Comparison of ENCODE assay signal across 8 cellular contexts in the genomic region with DNA sequence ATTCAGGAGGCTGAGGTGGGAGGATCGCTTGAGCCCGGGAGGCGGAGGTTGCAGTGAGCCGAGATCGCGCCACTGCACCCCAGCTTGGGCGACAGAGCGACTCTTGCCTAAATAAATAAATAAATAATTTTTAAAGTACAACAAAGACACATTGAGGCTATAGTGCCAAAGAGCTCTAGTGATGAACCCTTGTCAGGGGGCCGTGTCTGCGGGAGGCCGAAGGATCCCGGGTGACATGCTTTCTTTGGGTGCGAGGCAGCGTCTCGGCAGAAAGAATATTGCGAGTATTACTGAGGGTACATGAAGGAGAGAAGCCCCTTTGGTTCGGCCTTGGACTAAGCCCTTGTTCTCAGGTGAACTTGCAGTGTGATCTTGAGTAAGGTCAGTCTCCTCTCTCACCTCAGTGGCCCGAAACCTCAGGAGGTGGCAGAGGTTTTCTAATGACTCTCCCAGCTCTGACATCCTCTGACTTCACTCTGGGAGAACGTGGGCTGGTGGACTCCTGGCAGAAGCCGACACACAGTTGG. TPM values are rescaled to one million over a fixed set of nuclear protein-coding genes. Genes with fewer than 3 reads are reported as not detected.
DNase-seq lines count a peak whose midpoint lies in the region; ATAC-seq and TF ChIP-seq lines count a peak whose summit lies in the region.

No MANE protein-coding gene starts in this region.

- H3K4me1 ChIP-seq in iPS-18a (ENCODE audit: control insufficient read depth, low read depth, low read length), result peaks cover 4% of the 10 kb centered on the region
- H3K4me1 ChIP-seq in adrenal gland (replicated peaks in 1 of 2), result peaks cover 0 to 39% of the 10 kb centered on the region in 2 donors

- no peaks in the 10 kb centered on the region for H3K27me3 ChIP-seq in iPS-18a (ENCODE audit: control insufficient read depth, insufficient read depth, low read length)
- H3K27me3 ChIP-seq in adrenal gland, result no peaks in the 10 kb centered on the region

- H3K27me3 Mint-ChIP-seq in HFFc6 (ENCODE audit: insufficient read depth), result peaks cover 3% of the 10 kb centered on the region
- peaks cover 19% of the 10 kb centered on the region for H3K27me3 Mint-ChIP-seq in activated T-helper 2 cell treated with anti-CD3 and anti-CD28 coated beads, Interferon-gamma antibody, Interleukin-2, Interleukin-4, amounts not matched to agents 10 μg/mL and 5 μg/mL and 100 μg/mL, durations not matched to agents 14 hours and 24 hours and 36 hours (ENCODE audit: low read depth)
- H3K27me3 Mint-ChIP-seq in stimulated activated memory B cell treated with anti-CD40 and anti-IgM and Interleukin-4, amounts not matched to agents 10 μg/mL and 1 μg/mL and 100 μg/mL, for 72 hours, result no peaks in the 10 kb centered on the region

- H3K4me3 ChIP-seq in iPS-18a (ENCODE audit: low read length), result peak overlapping the region; percentile 82
- peak overlapping the region in 2 of 4 donors; percentile 73 to 87 for H3K4me3 ChIP-seq in adrenal gland

- H3K9me3 ChIP-seq in iPS-18a (ENCODE audit: control insufficient read depth, low read depth, low read length), result no peaks in the 10 kb centered on the region
- H3K9me3 ChIP-seq in adrenal gland (replicated peaks in 1 of 3), result no peaks in the 10 kb centered on the region

- H3K4me3 Mint-ChIP-seq in HFFc6, result peak overlapping the region; percentile 96
- H3K4me3 Mint-ChIP-seq in activated T-helper 2 cell treated with anti-CD3 and anti-CD28 coated beads, Interferon-gamma antibody, Interleukin-2, Interleukin-4, amounts not matched to agents 10 μg/mL and 5 μg/mL and 100 μg/mL, durations not matched to agents 14 hours and 24 hours and 36 hours (ENCODE audit: low read depth), result peak overlapping the region; percentile 77
- peak overlapping the region; percentile 91 for H3K4me3 Mint-ChIP-seq in stimulated activated memory B cell treated with anti-CD40 and anti-IgM and Interleukin-4, amounts not matched to agents 10 μg/mL and 1 μg/mL and 100 μg/mL, for 72 hours

- H3K27ac Mint-ChIP-seq in HFFc6, result peak overlapping the region; percentile 87
- H3K27ac Mint-ChIP-seq in activated T-helper 2 cell treated with anti-CD3 and anti-CD28 coated beads, Interferon-gamma antibody, Interleukin-2, Interleukin-4, amounts not matched to agents 10 μg/mL and 5 μg/mL and 100 μg/mL, durations not matched to agents 14 hours and 24 hours and 36 hours, result no peak overlapping the region
- H3K27ac Mint-ChIP-seq in stimulated activated memory B cell treated with anti-CD40 and anti-IgM and Interleukin-4, amounts not matched to agents 10 μg/mL and 1 μg/mL and 100 μg/mL, for 72 hours, result no peak overlapping the region

- H3K36me3 ChIP-seq in iPS-18a (ENCODE audit: control insufficient read depth, low read depth, low read length), result no peaks in the 10 kb centered on the region
- no peaks in the 10 kb centered on the region for H3K36me3 ChIP-seq in adrenal gland (replicated peaks in 1 of 2)

- intact Hi-C loops in activated T-helper 2 cell treated with anti-CD3 and anti-CD28 coated beads, Interferon-gamma antibody, Interleukin-2, Interleukin-4, amounts not matched to agents 10 μg/mL and 5 μg/mL and 100 μg/mL, durations not matched to agents 14 hours and 24 hours and 36 hours (cut with micrococcal nuclease), result loop anchor here (2.0 to 5.0 kb wide), 2 partner anchors 28 to 116 kb away; no protein-coding TSS in a partner anchor
- intact Hi-C loops in adrenal gland (cut with DNase I), result no loop called here

- peaks cover 74% of the 10 kb centered on the region for H3K4me1 Mint-ChIP-seq in HFFc6 (ENCODE audit: low read depth)
- peaks cover 30% of the 10 kb centered on the region for H3K4me1 Mint-ChIP-seq in activated T-helper 2 cell treated with anti-CD3 and anti-CD28 coated beads, Interferon-gamma antibody, Interleukin-2, Interleukin-4, amounts not matched to agents 10 μg/mL and 5 μg/mL and 100 μg/mL, durations not matched to agents 14 hours and 24 hours and 36 hours (ENCODE audit: low read depth)
- H3K4me1 Mint-ChIP-seq in stimulated activated memory B cell treated with anti-CD40 and anti-IgM and Interleukin-4, amounts not matched to agents 10 μg/mL and 1 μg/mL and 100 μg/mL, for 72 hours, result peaks cover 19% of the 10 kb centered on the region

- TF ChIP-seq POLR2A in adrenal gland (IDR thresholded peaks at IDR 0.05), result no peak

- no peaks in the 10 kb centered on the region for H3K9me3 Mint-ChIP-seq in HFFc6
- H3K9me3 Mint-ChIP-seq in activated T-helper 2 cell treated with anti-CD3 and anti-CD28 coated beads, Interferon-gamma antibody, Interleukin-2, Interleukin-4, amounts not matched to agents 10 μg/mL and 5 μg/mL and 100 μg/mL, durations not matched to agents 14 hours and 24 hours and 36 hours, result no peaks in the 10 kb centered on the region
- no peaks in the 10 kb centered on the region for H3K9me3 Mint-ChIP-seq in stimulated activated memory B cell treated with anti-CD40 and anti-IgM and Interleukin-4, amounts not matched to agents 10 μg/mL and 1 μg/mL and 100 μg/mL, for 72 hours

- no peak for ATAC-seq in stimulated activated memory B cell treated with anti-CD40 and anti-IgM and Interleukin-4, amounts not matched to agents 10 μg/mL and 1 μg/mL and 100 μg/mL, for 72 hours

- H3K36me3 Mint-ChIP-seq in HFFc6 (ENCODE audit: low read depth), result peaks cover 27% of the 10 kb centered on the region
- peaks cover 3% of the 10 kb centered on the region for H3K36me3 Mint-ChIP-seq in activated T-helper 2 cell treated with anti-CD3 and anti-CD28 coated beads, Interferon-gamma antibody, Interleukin-2, Interleukin-4, amounts not matched to agents 10 μg/mL and 5 μg/mL and 100 μg/mL, durations not matched to agents 14 hours and 24 hours and 36 hours (ENCODE audit: low read depth)
- no peaks in the 10 kb centered on the region for H3K36me3 Mint-ChIP-seq in stimulated activated memory B cell treated with anti-CD40 and anti-IgM and Interleukin-4, amounts not matched to agents 10 μg/mL and 1 μg/mL and 100 μg/mL, for 72 hours

- DNase-seq in HFFc6, result no peak
- no peak for DNase-seq in activated T-helper 2 cell treated with anti-CD3 and anti-CD28 coated beads, Interferon-gamma antibody, Interleukin-2, Interleukin-4, amounts not matched to agents 10 μg/mL and 5 μg/mL and 100 μg/mL, durations not matched to agents 14 hours and 24 hours and 36 hours (ENCODE audit: low spot score)
- no peak for DNase-seq in HuH-7 (ENCODE audit: low spot score)
- no peak for DNase-seq in adrenal gland
- DNase-seq in NCI-H2081 (lab: John Stamatoyannopoulos, UW), result no peak
- DNase-seq in activated gamma-delta T cell (lab: John Stamatoyannopoulos, UW), result no peak

- 59 to 73% (median 63%) methylated on average over 15 to 20 of the region's 20 CpGs for WGBS in adrenal gland, 4 donors

- TF ChIP-seq CTCF in HFFc6 (IDR thresholded peaks at IDR 0.05) (no peak), adrenal gland (IDR thresholded peaks at IDR 0.05) (no peak)

- H3K9ac ChIP-seq in iPS-18a (ENCODE audit: low read length), result peak overlapping the region; percentile 68

- H3K27ac ChIP-seq in iPS-18a (ENCODE audit: low read length), result no peak overlapping the region
- H3K27ac ChIP-seq in adrenal gland, result peak overlapping the region in 1 of 5 donors; percentile 81

RNA-seq across cellular contexts. Expression of a gene that starts 0.4 kb away (rescaled TPM):
- total RNA-seq in HFFc6 (2021; fragmentation: NEBNext Ultra II Directional; extraction: Animal tissue kit (Norgen Biotek cat#: 25700)), result 100 to 1,000 TPM; 149 to 182 (median 173) TPM
- total RNA-seq in activated T-helper 2 cell treated with anti-CD3 and anti-CD28 coated beads, Interferon-gamma antibody, Interleukin-2, Interleukin-4, amounts not matched to agents 10 μg/mL and 5 μg/mL and 100 μg/mL, durations not matched to agents 14 hours and 24 hours and 36 hours, result 5.3 and 5.9 TPM in 2 replicates
- total RNA-seq in adrenal gland, result 10 to 100 TPM in 5 of 8 donors, 1 to 10 TPM in 3; 6.7 to 15.8 (median 11.8) TPM
- 1 to 10 TPM; 4.1 to 9.4 (median 5.8) TPM for polyA plus RNA-seq in adrenal gland

Comparison
In these comparisons a context has a peak if more than half of its experiments do, and no peak if none do; other contexts are left out.
1. RNA of a gene that starts 0.4 kb away (total RNA-seq): 149 to 182 TPM in HFFc6; 6.7 to 15.8 TPM in adrenal gland and 5.3 to 5.9 TPM in activated T-helper 2 cell treated with anti-CD3 and anti-CD28 coated beads, Interferon-gamma antibody, Interleukin-2, Interleukin-4, amounts not matched to agents 10 μg/mL and 5 μg/mL and 100 μg/mL, durations not matched to agents 14 hours and 24 hours and 36 hours; every median in the first group is over 4 times any median in the second.
2. Peak in every context shown above with its lines, with median percentiles within 50 percentile points of each other: H3K4me3 Mint-ChIP-seq.